Comparison of ENCODE assay signal across 14 cellular contexts in genomic region chr19:35262101-35262761, GRCh38. TPM values are rescaled to one million over a fixed set of nuclear protein-coding genes. Genes with fewer than 3 reads are reported as not detected.
A peak's percentile ranks its signal among the peaks of the same experiment; 100 is the strongest.
DNase-seq lines count a peak whose midpoint lies in the region; ATAC-seq and TF ChIP-seq lines count a peak whose summit lies in the region.
"Had no signal": no experiment of that assay in that cellular context is flagged by ENCODE, and none has a peak within 500 bp of the region (broad histone marks: within the 10 kb centered on the region; RNA-seq: fewer than 3 reads in every experiment).

No MANE protein-coding gene starts in this region.

- peaks cover 15% of the 10 kb centered on the region for H3K4me1 Mint-ChIP-seq in T-helper 17 cell

- H3K27ac Mint-ChIP-seq in T-helper 17 cell, result peak overlapping the region; percentile 72

- H3K4me3 ChIP-seq in hepatocyte (no peak overlapping the region), stomach (no peak overlapping the region)

- H3K36me3 ChIP-seq in hepatocyte (replicated peaks; ENCODE audit: insufficient read depth, low read depth) (no peaks in the 10 kb centered on the region), stomach (peaks cover 0 to 63% (median 24%) of the 10 kb centered on the region in 4 donors)

- H3K9me3 ChIP-seq in T-helper 17 cell (ENCODE audit: control insufficient read depth, low read length, poor library complexity, severe bottlenecking), result no peaks in the 10 kb centered on the region
- H3K9me3 ChIP-seq in hepatocyte (ENCODE audit: low read depth), result no peaks in the 10 kb centered on the region
- no peaks in the 10 kb centered on the region for H3K9me3 ChIP-seq in stomach

- no peaks in the 10 kb centered on the region for H3K36me3 Mint-ChIP-seq in T-helper 17 cell (ENCODE audit: low read depth)

- no peak for TF ChIP-seq CTCF in hepatocyte (IDR thresholded peaks at IDR 0.05; ENCODE audit: poor library complexity)
- TF ChIP-seq CTCF in stomach (IDR thresholded peaks at IDR 0.05), result no peak

- no peak overlapping the region for H3K4me2 ChIP-seq in hepatocyte

- no peaks in the 10 kb centered on the region for H3K27me3 ChIP-seq in hepatocyte
- no peaks in the 10 kb centered on the region for H3K27me3 ChIP-seq in stomach

- intact Hi-C loops in stomach (cut with DNase I; ENCODE audit: low total_unique reads), result loop anchor here (10.0 kb wide), 1 partner anchor 117 kb away; the partner anchor contains the start of gene FXYD7

- ATAC-seq in T-helper 17 cell (no peak), GM21576 (IDR thresholded peaks at IDR 0.05; ENCODE audit: unreplicated experiment) (no peak)

- H3K9me2 ChIP-seq in hepatocyte (replicated peaks; ENCODE audit: insufficient read depth), result no peaks in the 10 kb centered on the region

- H3K4me1 ChIP-seq in hepatocyte (ENCODE audit: insufficient read depth), result peaks cover 7% of the 10 kb centered on the region
- peaks cover 18 to 69% (median 52%) of the 10 kb centered on the region in 4 donors for H3K4me1 ChIP-seq in stomach

- peak; percentile 47 for DNase-seq in activated effector memory CD4-positive, alpha-beta T cell treated with anti-CD3 and anti-CD28 coated beads, Interleukin-2, amount 50 U/mL, for 16 hours
- no peak for DNase-seq in activated effector memory CD4-positive, alpha-beta T cell treated with Interleukin-2 at 50 U/mL for 16 hours
- DNase-seq in T-helper 17 cell (peak in 1 of 3 donors; percentile 1), hepatocyte (ENCODE audit: low spot score) (peak; percentile 3), stomach (peak; percentile 63), DMS53 (lab: John Stamatoyannopoulos, UW) (no peak), NCI-H748 (lab: John Stamatoyannopoulos, UW; ENCODE audit: unreplicated experiment) (no peak)
- DNase-seq: AML-193; HCEC 1CT; NCI-H510A treated with DMSO at 0.1 percent for 48 hours; stimulated activated CD4-positive, alpha-beta T cell treated with anti-CD3 and anti-CD28 coated beads, Interleukin-1b, Interleukin-23, amount 100 ng/mL, for 48 hours had no signal

- no peak overlapping the region for H3K4me3 Mint-ChIP-seq in T-helper 17 cell
- H3K4me3 Mint-ChIP-seq: central memory CD8-positive, alpha-beta T cell had no signal

- no peaks in the 10 kb centered on the region for H4K20me1 ChIP-seq in hepatocyte (ENCODE audit: insufficient read depth, poor library complexity, severe bottlenecking)

- no peak overlapping the region for H3K27ac ChIP-seq in hepatocyte
- H3K27ac ChIP-seq in stomach, result peak overlapping the region in 3 of 5 donors; percentile 7 to 27 (median 16)

- H3K79me2 ChIP-seq in hepatocyte, result peaks cover 10% of the 10 kb centered on the region

- H3K27me3 Mint-ChIP-seq in T-helper 17 cell, result no peaks in the 10 kb centered on the region
- H3K27me3 Mint-ChIP-seq: central memory CD8-positive, alpha-beta T cell had no signal

- TF ChIP-seq EP300 in stomach (IDR thresholded peaks at IDR 0.05), result no peak

- no peak for TF ChIP-seq POLR2A in stomach (IDR thresholded peaks at IDR 0.05)

- 91% methylated on average over 17 of the region's 17 CpGs for WGBS in hepatocyte (ENCODE audit: low lambda C conversion rate, missing lambda C conversion rate)
- 45 to 70% (median 57%) methylated on average over 13 to 17 of the region's 17 CpGs for WGBS in stomach, 5 donors

- H2AFZ ChIP-seq in hepatocyte, result no peak overlapping the region

RNA-seq across cellular contexts. Expression of gene USF2, which starts 6.5 kb away (rescaled TPM):
- total RNA-seq in T-helper 17 cell, result 100 to 1,000 TPM; 204 to 299 TPM
- 55.6 and 61.4 TPM in 2 replicates for total RNA-seq in hepatocyte
- 30.2 and 35.0 TPM in 2 replicates for polyA plus RNA-seq in hepatocyte
- 100 to 1,000 TPM in 1 of 5 donors, 10 to 100 TPM in 4; 26.8 to 105 (median 71.8) TPM for total RNA-seq in stomach
- 100 to 1,000 TPM in 1 of 3 donors, 10 to 100 TPM in 2; 83.9 to 109 (median 88.2) TPM for polyA plus RNA-seq in stomach

RNA-seq across cellular contexts. Expression of gene LSR, which starts 13.4 kb away (rescaled TPM):
- total RNA-seq in T-helper 17 cell (10 to 100 TPM; 42.6 to 44.5 TPM), hepatocyte (89.9 and 113 TPM in 2 replicates), stomach (100 to 1,000 TPM in 2 of 5 donors, 10 to 100 TPM in 3; 20.4 to 174 (median 72.8) TPM)
- polyA plus RNA-seq in hepatocyte (255 and 296 TPM in 2 replicates), stomach (10 to 100 TPM; 17.9 to 90.7 (median 84.4) TPM)

RNA-seq across cellular contexts. Expression of gene HAMP, which starts 20.1 kb away (rescaled TPM):
- total RNA-seq in T-helper 17 cell, result 1 to 10 TPM in 1 of 2 donors, under 1 TPM in 1; 0.55 to 2.8 TPM
- total RNA-seq in hepatocyte, result 5.1 and 7.0 TPM in 2 replicates
- polyA plus RNA-seq in hepatocyte, result 49.3 and 55.8 TPM in 2 replicates
- total RNA-seq in stomach, result 10 to 100 TPM in 1 of 5 donors, not detected in 4; 10.4 TPM
- 1 to 10 TPM in 1 of 3 donors, under 1 TPM in 1, not detected in 1; 0.60 to 6.6 TPM for polyA plus RNA-seq in stomach

RNA-seq across cellular contexts. Expression of gene MAG, which starts 29.7 kb away (rescaled TPM):
- total RNA-seq in T-helper 17 cell, result not detected
- 2.8 TPM in 1 of 2 replicates, not detected in the other for total RNA-seq in hepatocyte
- 0.47 and 0.81 TPM in 2 replicates for polyA plus RNA-seq in hepatocyte
- total RNA-seq in stomach, result 1 to 10 TPM in 1 of 5 donors, under 1 TPM in 1, not detected in 3; 0.73 to 5.5 TPM
- polyA plus RNA-seq in stomach, result under 1 TPM in 1 of 3 donors, not detected in 2; 0.05 TPM
- total RNA-seq: activated CD8-positive, alpha-beta memory T cell treated with anti-CD3 and anti-CD28 coated beads for 36 hours had no signal

RNA-seq across cellular contexts. Expression of gene FAM187B, which starts 33.7 kb away (rescaled TPM):
- total RNA-seq in T-helper 17 cell (not detected), hepatocyte (0.56 TPM in 1 of 2 replicates, not detected in the other), stomach (not detected)
- polyA plus RNA-seq in hepatocyte (not detected in 2 replicates), stomach (under 1 TPM in 1 of 3 donors, not detected in 2; 0.25 TPM)
- total RNA-seq: activated CD8-positive, alpha-beta memory T cell treated with anti-CD3 and anti-CD28 coated beads for 36 hours had no signal

Comparison
In these comparisons a context has a peak if more than half of its experiments do, and no peak if none do; other contexts are left out.
1. DNase-seq: peak in activated effector memory CD4-positive, alpha-beta T cell treated with anti-CD3 and anti-CD28 coated beads, Interleukin-2, amount 50 U/mL, for 16 hours (single experiment), hepatocyte (single experiment) and stomach (single experiment); none in activated effector memory CD4-positive, alpha-beta T cell treated with Interleukin-2 at 50 U/mL for 16 hours (single experiment), DMS53 (single experiment) and NCI-H748 (single experiment).